Comparison of ENCODE assay signal across 19 cellular contexts in genomic region chr5:62029303-62029702, GRCh38.
DNase-seq lines count a peak whose midpoint lies in the region; TF ChIP-seq lines count a peak whose summit lies in the region.
"Had no signal": no experiment of that assay in that cellular context is flagged by ENCODE, and none has a peak within 500 bp of the region (broad histone marks: within the 10 kb centered on the region; RNA-seq: fewer than 3 reads in every experiment).

No MANE protein-coding gene starts in this region.

- no peaks in the 10 kb centered on the region for H3K9me3 ChIP-seq in adipocyte (ENCODE audit: control insufficient read depth, low read length)
- H3K9me3 ChIP-seq: BLaER1 treated with 17β-estradiol and CSF1 and Interleukin-3, amounts not matched to agents 10 nM and 100 nM; testis had no signal

- no peak overlapping the region for H3K27ac Mint-ChIP-seq in HFFc6
- H3K27ac Mint-ChIP-seq: activated CD4-positive, alpha-beta memory T cell treated with anti-CD3 and anti-CD28 coated beads, Interleukin-2, amount 10 ng/mL, durations not matched to agents 7 days and 5 days; activated T-cell treated with anti-CD3 and anti-CD28 coated beads, Interleukin-2, amount 50 U/mL, for 72 hours had no signal

- H3K36me3 ChIP-seq in adipocyte (ENCODE audit: control insufficient read depth, insufficient read depth, low read length, severe bottlenecking): no peaks in the 10 kb centered on the region
- H3K36me3 ChIP-seq: BLaER1 treated with 17β-estradiol and CSF1 and Interleukin-3, amounts not matched to agents 10 nM and 100 nM had no signal

- H3K9me3 Mint-ChIP-seq in HFFc6: peaks cover 7% of the 10 kb centered on the region
- H3K9me3 Mint-ChIP-seq: activated CD4-positive, alpha-beta memory T cell treated with anti-CD3 and anti-CD28 coated beads, Interleukin-2, amount 10 ng/mL, durations not matched to agents 7 days and 5 days had no signal

- no peak overlapping the region for H3K4me3 Mint-ChIP-seq in HFFc6
- H3K4me3 Mint-ChIP-seq: activated CD4-positive, alpha-beta memory T cell treated with anti-CD3 and anti-CD28 coated beads, Interleukin-2, amount 10 ng/mL, durations not matched to agents 7 days and 5 days; activated T-cell treated with anti-CD3 and anti-CD28 coated beads, Interleukin-2, amount 50 U/mL, for 72 hours; central memory CD8-positive, alpha-beta T cell; H9 had no signal

- no peaks in the 10 kb centered on the region for H3K27me3 ChIP-seq in adipocyte (replicated peaks; ENCODE audit: control insufficient read depth, insufficient read depth, low read length)
- H3K27me3 ChIP-seq: BLaER1 treated with 17β-estradiol and CSF1 and Interleukin-3, amounts not matched to agents 10 nM and 100 nM; testis had no signal

- H3K9ac ChIP-seq in adipocyte (ENCODE audit: low read length): no peak overlapping the region
- H3K9ac ChIP-seq: BLaER1 treated with 17β-estradiol and CSF1 and Interleukin-3, amounts not matched to agents 10 nM and 100 nM; parathyroid adenoma had no signal

- H3K36me3 Mint-ChIP-seq in HFFc6 (ENCODE audit: low read depth): no peaks in the 10 kb centered on the region

- no peaks in the 10 kb centered on the region for H3K4me1 Mint-ChIP-seq in HFFc6 (ENCODE audit: low read depth)
- H3K4me1 Mint-ChIP-seq: activated CD4-positive, alpha-beta memory T cell treated with anti-CD3 and anti-CD28 coated beads, Interleukin-2, amount 10 ng/mL, durations not matched to agents 7 days and 5 days; central memory CD8-positive, alpha-beta T cell had no signal

- H3K27me3 Mint-ChIP-seq in HFFc6 (ENCODE audit: insufficient read depth): no peaks in the 10 kb centered on the region
- H3K27me3 Mint-ChIP-seq: activated CD4-positive, alpha-beta memory T cell treated with anti-CD3 and anti-CD28 coated beads, Interleukin-2, amount 10 ng/mL, durations not matched to agents 7 days and 5 days; central memory CD8-positive, alpha-beta T cell had no signal

- H3K4me3 ChIP-seq in adipocyte (ENCODE audit: low read length): no peak overlapping the region
- H3K4me3 ChIP-seq: BLaER1 treated with 17β-estradiol and CSF1 and Interleukin-3, amounts not matched to agents 10 nM and 100 nM; testis had no signal

- no peak for TF ChIP-seq CTCF in HFFc6 (IDR thresholded peaks at IDR 0.05)

- DNase-seq in HS-5 (ENCODE audit: low read depth) (peak; percentile 62), adipocyte (ENCODE audit: low read depth) (peak; percentile 47), iris pigment epithelial cell (ENCODE audit: low read depth) (peak; percentile 62), HFFc6 (no peak), NOMO-1 treated with DMSO at 0.1 percent for 48 hours (lab: John Stamatoyannopoulos, UW; ENCODE audit: unreplicated experiment) (no peak)
- no peak for DNase-seq in activated T-cell treated with anti-CD3 and anti-CD28 coated beads, Interleukin-2, amount 50 U/mL, for 1 hour
- no peak for DNase-seq in stimulated activated CD4-positive, alpha-beta T cell treated with anti-CD3 and anti-CD28 coated beads, Interleukin-15, amount 100 ng/mL, for 24 hours
- DNase-seq: activated CD4-positive, alpha-beta memory T cell treated with anti-CD3 and anti-CD28 coated beads, Interleukin-2, amount 10 ng/mL, durations not matched to agents 7 days and 5 days; activated T-cell treated with anti-CD3 and anti-CD28 coated beads, Interleukin-2, amount 50 U/mL, for 72 hours; H9; Kasumi-1; NCI-H1436; NCI-H82; RPMI8226; T-helper 1 cell; testis had no signal

- peaks cover 4% of the 10 kb centered on the region for H3K4me1 ChIP-seq in adipocyte (ENCODE audit: control insufficient read depth, insufficient read depth, low read length)
- H3K4me1 ChIP-seq: BLaER1 treated with 17β-estradiol and CSF1 and Interleukin-3, amounts not matched to agents 10 nM and 100 nM; parathyroid adenoma; testis had no signal

Comparison
In these comparisons a context has a peak if more than half of its experiments do, and no peak if none do; other contexts are left out.
1. DNase-seq: peak in HS-5 (single experiment), adipocyte (single experiment) and iris pigment epithelial cell (single experiment); none in HFFc6 (single experiment), activated T-cell treated with anti-CD3 and anti-CD28 coated beads, Interleukin-2, amount 50 U/mL, for 1 hour (single experiment), stimulated activated CD4-positive, alpha-beta T cell treated with anti-CD3 and anti-CD28 coated beads, Interleukin-15, amount 100 ng/mL, for 24 hours (single experiment) and NOMO-1 treated with DMSO at 0.1 percent for 48 hours (single experiment).